Comparison of ENCODE assay signal across 8 cellular contexts in the genomic region with DNA sequence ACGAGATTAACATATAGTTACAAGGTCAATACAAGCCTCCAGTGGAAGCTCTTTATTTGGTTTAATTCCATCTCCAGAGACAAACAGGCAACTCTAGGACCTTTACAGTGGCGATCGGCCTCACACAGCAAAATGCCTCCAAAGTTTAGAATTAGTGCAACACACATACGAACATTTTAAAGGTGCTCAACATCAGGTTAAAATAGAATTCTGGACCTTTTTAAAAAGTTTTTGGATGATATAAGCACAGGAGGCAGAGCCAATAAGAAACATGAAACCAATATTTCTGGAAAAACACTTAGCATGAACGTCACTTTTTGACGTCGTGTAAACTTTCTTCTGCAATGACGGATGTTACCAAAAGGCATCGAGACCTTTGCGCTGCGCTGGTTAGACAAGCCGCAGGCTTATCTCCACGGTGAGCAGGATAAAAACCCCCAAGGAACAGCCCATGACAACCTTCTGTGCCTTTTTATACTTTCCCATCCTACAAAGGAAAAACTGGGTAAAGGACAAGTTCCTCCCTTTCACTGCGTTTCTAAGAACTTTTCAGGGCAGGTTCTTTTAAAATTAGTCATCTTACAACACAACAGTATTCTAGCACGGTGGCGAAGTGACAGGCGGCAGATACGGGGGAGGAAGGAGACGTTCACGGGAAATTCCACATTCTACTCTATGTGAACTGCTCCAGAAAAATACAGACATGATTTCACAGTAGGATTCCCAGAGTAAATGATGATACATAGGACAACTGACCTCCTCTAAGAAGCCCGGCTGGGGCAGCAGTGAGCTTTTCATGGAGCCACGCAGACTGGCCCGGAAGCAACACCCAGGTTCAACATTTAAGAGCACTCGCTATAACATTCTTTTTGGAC.
DNase-seq lines count a peak whose midpoint lies in the region; ATAC-seq lines count a peak whose summit lies in the region.

No MANE protein-coding gene starts in this region.

- intact Hi-C loops in head of caudate nucleus (cut with DNase I), result loop anchor here (5.0 to 10.0 kb wide), 2 partner anchors 155 to 347 kb away; a partner anchor contains a TSS

- DNase-seq in AG20443 (ENCODE audit: low spot score), result peak; percentile 43
- peak; percentile 32 to 42 for DNase-seq in Kasumi-1 (lab: John Stamatoyannopoulos, UW)
- peak; percentile 83 for DNase-seq in activated CD8-positive, alpha-beta memory T cell treated with anti-CD3 and anti-CD28 coated beads, Interleukin-2, amount 50 U/mL, for 1 hour (ENCODE audit: extremely low read depth)
- peak in 32 of 42 donors; percentile 26 to 84 (median 63) for DNase-seq in head of caudate nucleus
- peak; percentile 48 to 75 for DNase-seq in stimulated activated CD4-positive, alpha-beta T cell treated with anti-CD3 and anti-CD28 coated beads, Interleukin-4, amount 100 ng/mL, for 4 hours
- DNase-seq in NCI-H446 (lab: John Stamatoyannopoulos, UW), result no peak
- no peak for DNase-seq in iPS-NIHi7 (ENCODE audit: extremely low spot score)

- no peak for ATAC-seq in GM19463 (IDR thresholded peaks at IDR 0.05; ENCODE audit: unreplicated experiment)

Comparison
In these comparisons a context has a peak if more than half of its experiments do, and no peak if none do; other contexts are left out.
1. DNase-seq: peak in AG20443 (single experiment), Kasumi-1 (2 of 2), activated CD8-positive, alpha-beta memory T cell treated with anti-CD3 and anti-CD28 coated beads, Interleukin-2, amount 50 U/mL, for 1 hour (single experiment), head of caudate nucleus (32 of 42) and stimulated activated CD4-positive, alpha-beta T cell treated with anti-CD3 and anti-CD28 coated beads, Interleukin-4, amount 100 ng/mL, for 4 hours (2 of 2); none in NCI-H446 (0 of 2) and iPS-NIHi7 (single experiment).